Comparison of ENCODE assay signal across 23 cellular contexts in the genomic region with DNA sequence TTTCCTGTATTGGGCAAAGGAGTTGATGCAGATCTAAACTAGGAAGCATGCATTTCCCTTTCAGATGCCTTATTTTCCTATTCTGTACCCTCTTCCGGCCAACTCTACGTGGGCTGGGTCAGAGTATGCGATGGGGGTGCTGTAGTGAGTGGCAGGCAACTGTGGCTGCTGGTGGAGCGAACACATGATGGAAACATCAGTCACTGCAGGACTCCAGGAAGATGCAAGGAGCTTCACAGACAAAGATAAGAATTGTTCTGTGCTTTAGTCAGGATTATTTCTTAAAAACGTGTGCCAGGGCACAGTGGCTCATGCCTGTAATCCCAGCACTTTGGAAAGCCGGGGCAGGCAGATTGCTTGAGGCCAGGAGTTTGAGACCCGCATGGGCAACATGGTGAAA.
DNase-seq lines count a peak whose midpoint lies in the region; ATAC-seq, FAIRE-seq and TF ChIP-seq lines count a peak whose summit lies in the region.
"Had no signal": no experiment of that assay in that cellular context is flagged by ENCODE, and none has a peak within 500 bp of the region (broad histone marks: within the 10 kb centered on the region; RNA-seq: fewer than 3 reads in every experiment).

No MANE protein-coding gene starts in this region.

- BruUV-seq in PC-3 (replicated peaks; lab: Mats Ljungman, UMichigan) (no TSS peak), Caco-2 (replicated peaks; lab: Mats Ljungman, UMichigan) (no TSS peak)

- no peak overlapping the region for H3K27ac Mint-ChIP-seq in activated CD8-positive, alpha-beta memory T cell treated with anti-CD3 and anti-CD28 coated beads, Interleukin-2, amount 10 ng/mL, durations not matched to agents 7 days and 5 days
- H3K27ac Mint-ChIP-seq in Caco-2 (ENCODE audit: unreplicated experiment) = no peak overlapping the region
- H3K27ac Mint-ChIP-seq: CD4-positive, alpha-beta memory T cell; HFFc6 had no signal

- no peaks in the 10 kb centered on the region for H3K79me1 ChIP-seq in trophoblast cell (ENCODE audit: low read length)

- H3K9ac ChIP-seq in PC-3 (ENCODE audit: low read length) (no peak overlapping the region), trophoblast cell (ENCODE audit: low read length) (no peak overlapping the region)

- no peaks in the 10 kb centered on the region for H3K9me2 ChIP-seq in PC-3 (replicated peaks; ENCODE audit: low read length)

- no peak overlapping the region for H3K4me2 ChIP-seq in PC-3 (ENCODE audit: low read length)
- no peak overlapping the region for H3K4me2 ChIP-seq in trophoblast cell (ENCODE audit: low read length)
- H3K4me2 ChIP-seq: A549 had no signal

- H2AFZ ChIP-seq in PC-3 (ENCODE audit: low read length) = no peak overlapping the region
- H2AFZ ChIP-seq in trophoblast cell (ENCODE audit: insufficient read depth, low read length, poor library complexity) = no peak overlapping the region

- H3K4me3 ChIP-seq in PC-3 (ENCODE audit: low read length) = 0 out of 2 replicates have a peak overlapping the region, but pooled peaks have one; percentile 75
- peak overlapping the region; percentile 18 for H3K4me3 ChIP-seq in trophoblast cell (ENCODE audit: low read depth, low read length)
- H3K4me3 ChIP-seq in Caco-2 (ENCODE audit: low read depth, low read length) = no peak overlapping the region
- H3K4me3 ChIP-seq: A549 had no signal

- H2BK12ac ChIP-seq in trophoblast cell (ENCODE audit: low read length) = peak overlapping the region; percentile 9

- DNase-seq in activated CD8-positive, alpha-beta memory T cell treated with anti-CD3 and anti-CD28 coated beads, Interleukin-2, amount 10 ng/mL, durations not matched to agents 7 days and 5 days = no peak
- no peak for DNase-seq in activated CD8-positive, alpha-beta memory T cell treated with anti-CD3 and anti-CD28 coated beads for 24 hours
- DNase-seq in PC-3 (no peak), dermis blood vessel endothelial cell (peak; percentile 16), trophoblast cell (no peak), Caco-2 (no peak), GM19239 (ENCODE audit: insufficient read length, low spot score) (no peak)
- DNase-seq in activated T-cell treated with anti-CD3 and anti-CD28 coated beads, Interleukin-2, amount 50 U/mL, for 1 hour = no peak
- DNase-seq: AML-193; CD4-positive, alpha-beta memory T cell; GOT3; H7; HFFc6; IMR-90 had no signal

- no peak overlapping the region for H4K91ac ChIP-seq in trophoblast cell (ENCODE audit: low read depth, low read length)

- no peak overlapping the region for H2AK5ac ChIP-seq in trophoblast cell (ENCODE audit: low read length)

- H2BK120ac ChIP-seq in trophoblast cell (ENCODE audit: insufficient read depth, low read length, poor library complexity) = no peak overlapping the region

- no peak overlapping the region for H3K14ac ChIP-seq in trophoblast cell (ENCODE audit: low read length)

- H3K27ac ChIP-seq in PC-3 (ENCODE audit: low read length) (no peak overlapping the region), trophoblast cell (ENCODE audit: low read depth, low read length) (no peak overlapping the region)
- H3K27ac ChIP-seq: 22Rv1, A549, HL-60 had no signal

- POLR2A ChIA-PET in PC-3 (lab: Charles Lee; ENCODE audit: unreplicated experiment) = no interaction called here
- POLR2A ChIA-PET in Caco-2 (lab: Charles Lee) = no interaction called here

- peaks cover 28% of the 10 kb centered on the region for H3K27me3 Mint-ChIP-seq in activated CD8-positive, alpha-beta memory T cell treated with anti-CD3 and anti-CD28 coated beads, Interleukin-2, amount 10 ng/mL, durations not matched to agents 7 days and 5 days
- no peaks in the 10 kb centered on the region for H3K27me3 Mint-ChIP-seq in Caco-2 (ENCODE audit: insufficient read depth, unreplicated experiment)

- H3K79me2 ChIP-seq in PC-3 (ENCODE audit: low read length) (no peaks in the 10 kb centered on the region), trophoblast cell (ENCODE audit: control insufficient read depth, insufficient read depth, low read length, poor library complexity) (no peaks in the 10 kb centered on the region)

- no peak overlapping the region for H3K23ac ChIP-seq in trophoblast cell (ENCODE audit: low read length)

- no peak overlapping the region for H3K18ac ChIP-seq in trophoblast cell (ENCODE audit: low read length)

- ATAC-seq in activated CD8-positive, alpha-beta memory T cell treated with anti-CD3 and anti-CD28 coated beads, Interleukin-2, amount 10 ng/mL, durations not matched to agents 7 days and 5 days = peak; percentile 27
- no peak for ATAC-seq in PC-3
- ATAC-seq: A549, HCT116 had no signal

- no peaks in the 10 kb centered on the region for H3K9me3 ChIP-seq in PC-3 (ENCODE audit: low read length)
- H3K9me3 ChIP-seq in trophoblast cell (ENCODE audit: insufficient read depth, low read depth, low read length) = no peaks in the 10 kb centered on the region
- H3K9me3 ChIP-seq in Caco-2 = no peaks in the 10 kb centered on the region
- H3K9me3 ChIP-seq: A549 had no signal

- no peak overlapping the region for H3K4ac ChIP-seq in trophoblast cell (ENCODE audit: low read depth, low read length)

- CTCF ChIA-PET in activated CD8-positive, alpha-beta memory T cell treated with anti-CD3 and anti-CD28 coated beads, Interleukin-2, amount 10 ng/mL, durations not matched to agents 7 days and 5 days (lab: Charles Lee) = interaction anchor here (0.7 to 4.4 kb wide), 3 partner anchors 9 to 113 kb away, joined by 3 to 38 read pairs (median 16); no protein-coding TSS in a partner anchor
- CTCF ChIA-PET in PC-3 (lab: Charles Lee) (no interaction called here), Caco-2 (lab: Charles Lee) (no interaction called here)

- H2BK5ac ChIP-seq in trophoblast cell (ENCODE audit: low read depth, low read length, poor library complexity) = no peak overlapping the region

- H4K12ac ChIP-seq in trophoblast cell (ENCODE audit: low read depth, low read length) = no peak overlapping the region

- no peaks in the 10 kb centered on the region for H3K36me3 Mint-ChIP-seq in activated CD8-positive, alpha-beta memory T cell treated with anti-CD3 and anti-CD28 coated beads, Interleukin-2, amount 10 ng/mL, durations not matched to agents 7 days and 5 days
- H3K36me3 Mint-ChIP-seq in Caco-2 (ENCODE audit: insufficient read depth, unreplicated experiment) = no peaks in the 10 kb centered on the region
- H3K36me3 Mint-ChIP-seq: CD14-positive monocyte; CD4-positive, alpha-beta memory T cell had no signal

- H3K27me3 ChIP-seq in PC-3 (ENCODE audit: low read length) = no peaks in the 10 kb centered on the region
- no peaks in the 10 kb centered on the region for H3K27me3 ChIP-seq in trophoblast cell (ENCODE audit: insufficient read depth, low read length)
- no peaks in the 10 kb centered on the region for H3K27me3 ChIP-seq in Caco-2 (replicated peaks; ENCODE audit: control insufficient read depth, insufficient read depth, low read length)

- no peak overlapping the region for H3K4me3 Mint-ChIP-seq in activated CD8-positive, alpha-beta memory T cell treated with anti-CD3 and anti-CD28 coated beads, Interleukin-2, amount 10 ng/mL, durations not matched to agents 7 days and 5 days
- no peak overlapping the region for H3K4me3 Mint-ChIP-seq in Caco-2 (ENCODE audit: unreplicated experiment)
- H3K4me3 Mint-ChIP-seq: CD14-positive monocyte; CD4-positive, alpha-beta memory T cell had no signal

- no peaks in the 10 kb centered on the region for H3K9me3 Mint-ChIP-seq in activated CD8-positive, alpha-beta memory T cell treated with anti-CD3 and anti-CD28 coated beads, Interleukin-2, amount 10 ng/mL, durations not matched to agents 7 days and 5 days (ENCODE audit: low read depth)
- no peaks in the 10 kb centered on the region for H3K9me3 Mint-ChIP-seq in Caco-2 (ENCODE audit: unreplicated experiment)
- H3K9me3 Mint-ChIP-seq: CD4-positive, alpha-beta memory T cell; HFFc6 had no signal

- TF ChIP-seq CTCF in PC-3 (conservative IDR thresholded peaks at IDR 0.05; ENCODE audit: low read depth, low read length) (no peak), Caco-2 (IDR thresholded peaks at IDR 0.05; ENCODE audit: insufficient read depth in 1 of 2, low read depth in 1 of 2, low read length in 1 of 2, severe bottlenecking in 1 of 2, unreplicated experiment in 1 of 2) (no peak)

- no peaks in the 10 kb centered on the region for H3F3A ChIP-seq in PC-3 (ENCODE audit: low read length, unreplicated experiment)

- H3K4me1 ChIP-seq in PC-3 (ENCODE audit: insufficient read depth, low read length) (no peaks in the 10 kb centered on the region; the same call in 1 of the 2 replicates), trophoblast cell (ENCODE audit: control insufficient read depth in 1 of 2, insufficient read depth in 2 of 2, low read length in 2 of 2) (no peaks in the 10 kb centered on the region), Caco-2 (no peaks in the 10 kb centered on the region)
- H3K4me1 ChIP-seq: A549 had no signal

- no peak for FAIRE-seq in GM19239 (lab: Jason Lieb, UNC)
- FAIRE-seq: A549, G401.6, GM12891, GM18507, HTR-8/SVneo had no signal

- H4K20me1 ChIP-seq in PC-3 (ENCODE audit: low read length) = no peaks in the 10 kb centered on the region

- H3K4me1 Mint-ChIP-seq in activated CD8-positive, alpha-beta memory T cell treated with anti-CD3 and anti-CD28 coated beads, Interleukin-2, amount 10 ng/mL, durations not matched to agents 7 days and 5 days = no peaks in the 10 kb centered on the region
- no peaks in the 10 kb centered on the region for H3K4me1 Mint-ChIP-seq in Caco-2 (ENCODE audit: low read depth, unreplicated experiment)

- intact Hi-C loops in PC-3 (cut with micrococcal nuclease) = no loop called here
- intact Hi-C loops in Caco-2 (cut with micrococcal nuclease; ENCODE audit: unreplicated experiment) = no loop called here

- H3K36me3 ChIP-seq in PC-3 (ENCODE audit: low read depth, low read length) (no peaks in the 10 kb centered on the region), trophoblast cell (ENCODE audit: control insufficient read depth in 1 of 2, insufficient read depth in 2 of 2, low read length in 2 of 2) (no peaks in the 10 kb centered on the region), Caco-2 (ENCODE audit: control insufficient read depth, insufficient read depth, low read length) (no peaks in the 10 kb centered on the region)

- no CpG with 5 or more reads among the region's 7 CpGs for WGBS in trophoblast cell (ENCODE audit: extremely low coverage, insufficient coverage, insufficient read length)

- H4K8ac ChIP-seq in trophoblast cell (ENCODE audit: low read depth, low read length) = no peak overlapping the region
